Comparison of ENCODE assay signal across 8 cellular contexts in the genomic region with DNA sequence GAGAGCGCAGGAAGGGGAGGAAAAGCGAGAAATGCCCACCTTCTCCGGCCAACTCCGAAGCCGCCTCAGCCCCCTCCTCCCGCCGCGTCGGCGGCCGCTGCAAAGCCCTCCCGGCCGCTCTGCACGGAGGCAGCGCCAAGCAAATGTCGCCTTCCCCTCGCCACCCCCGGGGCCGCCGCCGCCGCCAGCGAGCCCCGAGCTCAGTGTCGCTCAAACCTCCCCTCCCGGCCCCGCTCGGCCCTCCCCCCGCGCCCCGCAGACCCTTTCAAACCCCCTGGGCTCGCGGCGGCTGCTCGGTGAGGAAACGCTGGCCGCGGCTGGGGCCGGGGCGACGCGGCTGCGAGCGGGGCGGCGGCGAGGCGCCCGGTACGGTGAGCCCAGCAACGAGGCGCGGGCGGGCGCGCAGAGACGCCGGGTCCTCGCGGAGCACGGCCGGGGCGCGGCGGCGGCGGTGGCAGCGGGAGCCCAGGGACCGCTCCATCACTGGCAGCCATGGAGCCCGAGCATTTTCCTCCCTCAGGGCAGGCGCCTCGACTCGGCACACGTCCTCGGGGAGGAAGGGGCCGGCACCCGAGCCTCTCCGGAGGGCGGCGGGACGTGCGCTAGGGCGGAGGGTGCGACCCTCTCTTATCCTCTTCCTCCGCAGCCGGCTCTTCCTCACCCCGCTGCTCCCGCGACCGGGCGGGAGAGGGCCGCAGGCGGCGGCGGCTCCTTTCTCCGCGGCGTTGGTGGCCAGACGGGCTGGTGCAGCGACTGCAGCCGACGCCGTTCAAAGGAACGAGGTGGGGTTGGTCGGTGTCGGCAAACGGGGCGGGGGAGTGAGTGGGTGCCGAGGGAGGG. TPM values are rescaled to one million over a fixed set of nuclear protein-coding genes. Genes with fewer than 3 reads are reported as not detected.
DNase-seq lines count a peak whose midpoint lies in the region; ATAC-seq and TF ChIP-seq lines count a peak whose summit lies in the region.

No MANE protein-coding gene starts in this region.

- no peaks in the 10 kb centered on the region for H3K9me3 Mint-ChIP-seq in progenitor cell of endocrine pancreas (ENCODE audit: low read depth)

- ATAC-seq in GM21786 (IDR thresholded peaks at IDR 0.05; ENCODE audit: unreplicated experiment), result peak; percentile 22

- peak overlapping the region; percentile 88 for H3K27ac ChIP-seq in MM.1S (ENCODE audit: low read length)

- no peak for TF ChIP-seq CTCF in MM.1S (IDR thresholded peaks at IDR 0.05; ENCODE audit: low read length)
- TF ChIP-seq CTCF in progenitor cell of endocrine pancreas (IDR thresholded peaks at IDR 0.05; ENCODE audit: unreplicated experiment), result no peak

- H3K36me3 ChIP-seq in ES-I3 (ENCODE audit: insufficient read depth, low read length) (no peaks in the 10 kb centered on the region), MM.1S (replicated peaks; ENCODE audit: insufficient read depth, low read length) (no peaks in the 10 kb centered on the region)

- no peaks in the 10 kb centered on the region for H3K27me3 Mint-ChIP-seq in progenitor cell of endocrine pancreas

- peaks cover 29% of the 10 kb centered on the region for H3K4me1 ChIP-seq in ES-I3 (ENCODE audit: insufficient read depth, low read length)
- 0 out of 2 replicates have a peak, but pooled peaks cover 7% of the 10 kb centered on the region for H3K4me1 ChIP-seq in MM.1S (ENCODE audit: low read length)

- H3K27ac Mint-ChIP-seq in progenitor cell of endocrine pancreas, result peak overlapping the region; percentile 91

- H3K79me2 ChIP-seq in MM.1S (ENCODE audit: low read length), result 0 out of 2 replicates have a peak, but pooled peaks cover 3% of the 10 kb centered on the region

- intact Hi-C loops in head of caudate nucleus (cut with DNase I), result loop anchor here (2.0 to 10.0 kb wide), 3 partner anchors 342 to 768 kb away; a partner anchor contains a TSS

- no peaks in the 10 kb centered on the region for H3K9me2 ChIP-seq in MM.1S (replicated peaks; ENCODE audit: insufficient read depth, low read length)

- peaks cover 10% of the 10 kb centered on the region for H3K36me3 Mint-ChIP-seq in progenitor cell of endocrine pancreas (ENCODE audit: insufficient read depth)

- H3K9me3 ChIP-seq in ES-I3 (ENCODE audit: control insufficient read depth, insufficient read depth, low read length) (no peaks in the 10 kb centered on the region), MM.1S (replicated peaks; ENCODE audit: insufficient read depth, low read length) (no peaks in the 10 kb centered on the region)

- peak overlapping the region; percentile 72 for H3K4me3 ChIP-seq in MM.1S (ENCODE audit: low read length)

- H3K9ac ChIP-seq in ES-I3 (ENCODE audit: low read depth, low read length) (peak overlapping the region; percentile 93), MM.1S (ENCODE audit: low read length) (peak overlapping the region; percentile 83)

- no peaks in the 10 kb centered on the region for H4K20me1 ChIP-seq in MM.1S (ENCODE audit: insufficient read depth, low read length)

- H3F3A ChIP-seq in MM.1S (ENCODE audit: insufficient read depth, low read length), result peaks cover 9% of the 10 kb centered on the region; the same call in 1 of the 2 replicates

- DNase-seq in MM.1S, result no peak
- DNase-seq in activated gamma-delta T cell (lab: John Stamatoyannopoulos, UW), result peak; percentile 44
- DNase-seq in head of caudate nucleus, result peak in 22 of 42 donors; percentile 10 to 69 (median 45)
- DNase-seq in progenitor cell of endocrine pancreas (ENCODE audit: low spot score, unreplicated experiment), result no peak
- DNase-seq in DMS79 (lab: John Stamatoyannopoulos, UW), result no peak
- no peak for DNase-seq in NOMO-1 treated with dmso at 0.1 percent for 144 hours (lab: John Stamatoyannopoulos, UW; ENCODE audit: unreplicated experiment)

- peak overlapping the region; percentile 70; the same call in 1 of the 2 replicates for H3K4me2 ChIP-seq in MM.1S (ENCODE audit: low read depth, low read length)

- peak overlapping the region; percentile 74 for H2AFZ ChIP-seq in MM.1S (ENCODE audit: low read length)

- H3K4me1 Mint-ChIP-seq in progenitor cell of endocrine pancreas (ENCODE audit: low read depth), result peaks cover 54% of the 10 kb centered on the region

- H3K27me3 ChIP-seq in MM.1S (replicated peaks; ENCODE audit: insufficient read depth, low read length), result no peaks in the 10 kb centered on the region

- peak overlapping the region; percentile 96 for H3K4me3 Mint-ChIP-seq in progenitor cell of endocrine pancreas (ENCODE audit: low read depth)

RNA-seq across cellular contexts. Expression of a gene that starts 0.5 kb away (rescaled TPM):
- 146 and 153 TPM in 2 replicates for total RNA-seq in progenitor cell of endocrine pancreas

Comparison
In these comparisons a context has a peak if more than half of its experiments do, and no peak if none do; other contexts are left out.
1. DNase-seq: peak in activated gamma-delta T cell (single experiment) and head of caudate nucleus (22 of 42); none in MM.1S (single experiment), progenitor cell of endocrine pancreas (single experiment), DMS79 (single experiment) and NOMO-1 treated with dmso at 0.1 percent for 144 hours (single experiment).